ENCODE assay signal across 29 cellular contexts in the genomic region with DNA sequence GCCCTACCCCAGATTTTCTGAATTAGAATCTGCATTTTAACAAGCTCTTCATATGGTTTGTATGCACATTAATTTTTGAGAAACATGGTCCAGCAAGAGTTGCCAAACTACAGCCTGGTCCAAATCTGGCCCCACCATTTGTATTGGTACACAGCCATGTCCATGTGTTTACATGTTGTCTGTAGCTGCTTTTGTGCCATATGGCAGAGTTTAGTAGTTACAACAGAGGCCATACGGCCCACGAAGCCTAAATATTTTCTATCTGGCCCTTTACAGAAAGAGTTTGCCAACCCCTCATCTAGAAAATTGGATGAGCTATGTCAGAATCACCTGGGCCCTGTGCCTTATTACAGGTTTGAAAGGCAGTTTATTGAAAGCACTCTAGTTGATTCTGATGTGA.
"Had no signal": no experiment of that assay in that cellular context is flagged by ENCODE, and none has a peak within 500 bp of the region (broad histone marks: within the 10 kb centered on the region; RNA-seq: fewer than 3 reads in every experiment).

No MANE protein-coding gene starts in this region.

- H3K27ac Mint-ChIP-seq: dendritic cell treated with granulocyte-macrophage colony-stimulating factor and Interleukin-4, amounts not matched to agents 40 ng/mL and 50 ng/mL, for 4 days; endodermal cell; memory B cell; mesothelial cell of epicardium; naive B cell; natural killer cell treated with Interleukin-12 subunit alpha and Interleukin-12 subunit beta and Interleukin-15 and Interleukin-18, amount 100 ng/mL, for 72 hours; stimulated activated effector memory CD8-positive, alpha-beta T cell treated with anti-CD3 and anti-CD28 coated beads, Interleukin-12 subunit alpha, Interleukin-12 subunit beta, amount 100 ng/mL, for 72 hours had no signal

- H3K9me3 Mint-ChIP-seq: dendritic cell treated with granulocyte-macrophage colony-stimulating factor and Interleukin-4, amounts not matched to agents 40 ng/mL and 50 ng/mL, for 4 days; endodermal cell; memory B cell; mesothelial cell of epicardium; naive B cell; natural killer cell treated with Interleukin-12 subunit alpha and Interleukin-12 subunit beta and Interleukin-15 and Interleukin-18, amount 100 ng/mL, for 72 hours; neural crest cell; stimulated activated effector memory CD8-positive, alpha-beta T cell treated with anti-CD3 and anti-CD28 coated beads, Interleukin-12 subunit alpha, Interleukin-12 subunit beta, amount 100 ng/mL, for 72 hours had no signal

- H3K4me3 Mint-ChIP-seq: dendritic cell treated with granulocyte-macrophage colony-stimulating factor and Interleukin-4, amounts not matched to agents 40 ng/mL and 50 ng/mL, for 4 days; endodermal cell; memory B cell; mesothelial cell of epicardium; naive B cell; natural killer cell treated with Interleukin-12 subunit alpha and Interleukin-12 subunit beta and Interleukin-15 and Interleukin-18, amount 100 ng/mL, for 72 hours; neural crest cell; stimulated activated effector memory CD8-positive, alpha-beta T cell treated with anti-CD3 and anti-CD28 coated beads, Interleukin-12 subunit alpha, Interleukin-12 subunit beta, amount 100 ng/mL, for 72 hours had no signal

- H3K36me3 Mint-ChIP-seq: natural killer cell treated with Interleukin-12 subunit alpha and Interleukin-12 subunit beta and Interleukin-15 and Interleukin-18, amount 100 ng/mL, for 72 hours had no signal

- H3K4me3 ChIP-seq: gastrocnemius medialis, heart left ventricle, hepatocyte, lung, mucosa of descending colon, prostate gland, right atrium auricular region, stomach, thyroid gland, vagina had no signal

- H3K4me1 Mint-ChIP-seq: memory B cell had no signal

- DNase-seq: effector CD8-positive, alpha-beta T cell; endodermal cell; foreskin fibroblast; gastrocnemius medialis; heart left ventricle; kidney; mucosa of descending colon; naive B cell; stimulated activated CD4-positive, alpha-beta T cell treated with anti-CD3 and anti-CD28 coated beads, Interleukin-2, amount 100 ng/mL, for 24 hours; stimulated activated CD4-positive, alpha-beta T cell treated with anti-CD3 and anti-CD28 coated beads, Interleukin-4, amount 100 ng/mL, for 24 hours; stimulated activated naive CD4-positive, alpha-beta T cell treated with Interleukin-2 at 50 U/mL for 16 hours; stomach; thyroid gland; trophoblast cell had no signal

- H3K36me3 ChIP-seq: prostate gland had no signal

- H3K27me3 ChIP-seq: gastrocnemius medialis, heart left ventricle, hepatocyte, right atrium auricular region, stomach, thyroid gland, vagina had no signal

- H3K27ac ChIP-seq: epithelial cell of prostate, gastrocnemius medialis, heart left ventricle, hepatocyte, right atrium auricular region, stomach, thyroid gland, vagina had no signal

- H3K27me3 Mint-ChIP-seq: dendritic cell treated with granulocyte-macrophage colony-stimulating factor and Interleukin-4, amounts not matched to agents 40 ng/mL and 50 ng/mL, for 4 days; memory B cell; naive B cell; natural killer cell treated with Interleukin-12 subunit alpha and Interleukin-12 subunit beta and Interleukin-15 and Interleukin-18, amount 100 ng/mL, for 72 hours had no signal

- ATAC-seq: esophagus mucosa; gastrocnemius medialis; heart left ventricle; left lobe of liver; mucosa of descending colon; natural killer cell treated with Interleukin-12 subunit alpha and Interleukin-12 subunit beta and Interleukin-15 and Interleukin-18, amount 100 ng/mL, for 72 hours; sciatic nerve; stimulated activated effector memory CD8-positive, alpha-beta T cell treated with anti-CD3 and anti-CD28 coated beads, Interleukin-12 subunit alpha, Interleukin-12 subunit beta, amount 100 ng/mL, for 72 hours had no signal

- H3K9me3 ChIP-seq: gastrocnemius medialis, heart left ventricle, mucosa of descending colon, prostate gland, right atrium auricular region, stomach, thyroid gland, vagina had no signal
